Comparison of ENCODE assay signal across 8 cellular contexts in genomic region chr18:24397694-24398365, GRCh38. TPM values are rescaled to one million over a fixed set of nuclear protein-coding genes. Genes with fewer than 3 reads are reported as not detected.
A peak's percentile ranks its signal among the peaks of the same experiment; 100 is the strongest.
DNase-seq lines count a peak whose midpoint lies in the region; ATAC-seq, FAIRE-seq and TF ChIP-seq lines count a peak whose summit lies in the region.

Gene OSBPL1A, minus strand, starts transcription at chr18:24397824. Its CDS starts 20,291 bp downstream, at chr18:24377533.

- H3K9me3 ChIP-seq in A673 (ENCODE audit: low read depth, low read length, poor library complexity, severe bottlenecking) (no peaks in the 10 kb centered on the region), SK-N-SH (no peaks in the 10 kb centered on the region), neural progenitor cell (ENCODE audit: low read depth) (no peaks in the 10 kb centered on the region)

- H4K20me1 ChIP-seq in SK-N-SH (ENCODE audit: insufficient read depth): no peaks in the 10 kb centered on the region
- H4K20me1 ChIP-seq in neural progenitor cell (ENCODE audit: low read depth): no peaks in the 10 kb centered on the region

- H3K4me1 ChIP-seq in A673 (ENCODE audit: insufficient read depth, low read length, poor library complexity, severe bottlenecking) (peaks cover 20% of the 10 kb centered on the region), SK-N-SH (ENCODE audit: control insufficient read depth in 1 of 2, insufficient read depth in 2 of 2, low read depth in 1 of 2, low read length in 1 of 2) (peaks cover 3 to 7% of the 10 kb centered on the region in 2 experiments; a peak in 3 of 4 replicates), neural progenitor cell (peaks cover 29% of the 10 kb centered on the region)

- 0 out of 4 replicates have a peak, but pooled peaks of 1 of the 2 experiments have one; percentile 14 for TF ChIP-seq EP300 in SK-N-SH (IDR thresholded peaks at IDR 0.05; ENCODE audit: borderline replicate concordance in 1 of 2, low read depth in 1 of 2, low read length in 1 of 2)

- H2AFZ ChIP-seq in SK-N-SH (ENCODE audit: low read depth) (peak within 1 kb of the TSS; percentile 91), neural progenitor cell (replicated peaks) (peak within 1 kb of the TSS; percentile 85)

- CTCF ChIA-PET in A673 (lab: Charles Lee): interaction anchor here (0.6 kb wide), 1 partner anchor 331 kb away, joined by 3 read pairs; no protein-coding TSS in a partner anchor
- CTCF ChIA-PET in SK-N-SH (lab: Yijun Ruan, JAX): interaction anchor here (0.6 to 2.3 kb wide), 12 partner anchors 10 to 91 kb away, joined by 3 to 10 read pairs (median 4); partner anchors contain the start of gene IMPACT

- H3K27ac ChIP-seq in A673 (ENCODE audit: low read depth, low read length, poor library complexity, severe bottlenecking): peak within 1 kb of the TSS; percentile 89
- H3K27ac ChIP-seq in SK-N-SH (ENCODE audit: low read depth in 2 of 2, low read length in 1 of 2): peak within 1 kb of the TSS; percentile 54 to 92
- H3K27ac ChIP-seq in neural progenitor cell: peak within 1 kb of the TSS; percentile 75

- H3K4me2 ChIP-seq in SK-N-SH (peak within 1 kb of the TSS; percentile 83), neural progenitor cell (peak within 1 kb of the TSS; percentile 82)

- TF ChIP-seq RAD21 in SK-N-SH (IDR thresholded peaks at IDR 0.05; ENCODE audit: low read length): no peak

- H3K36me3 ChIP-seq in A673 (ENCODE audit: insufficient read depth, low read length, poor library complexity, severe bottlenecking): no peaks in the 10 kb centered on the region
- H3K36me3 ChIP-seq in SK-N-SH (replicated peaks in 1 of 2; ENCODE audit: control insufficient read depth in 1 of 2, insufficient read depth in 2 of 2, low read length in 1 of 2): no peaks in the 10 kb centered on the region
- no peaks in the 10 kb centered on the region for H3K36me3 ChIP-seq in neural progenitor cell

- peak within 1 kb of the TSS; percentile 83 for H3K27ac Mint-ChIP-seq in neural progenitor cell
- peak within 1 kb of the TSS; percentile 69 to 90 for H3K27ac Mint-ChIP-seq in stimulated activated naive CD8-positive, alpha-beta T cell treated with anti-CD3 and anti-CD28 coated beads, Interleukin-15, amount 100 ng/mL, for 72 hours

- H3K9ac ChIP-seq in SK-N-SH: peak within 1 kb of the TSS; percentile 82
- peak within 1 kb of the TSS; percentile 30 for H3K9ac ChIP-seq in neural progenitor cell

- 4% methylated on average over 23 of the region's 55 CpGs for WGBS in SK-N-SH (ENCODE audit: low lambda C conversion rate)

- no peaks in the 10 kb centered on the region for H3K9me3 Mint-ChIP-seq in neural progenitor cell
- no peaks in the 10 kb centered on the region for H3K9me3 Mint-ChIP-seq in stimulated activated naive CD8-positive, alpha-beta T cell treated with anti-CD3 and anti-CD28 coated beads, Interleukin-15, amount 100 ng/mL, for 72 hours

- H3K4me3 ChIP-seq in A673 (ENCODE audit: low read depth, low read length, poor library complexity, severe bottlenecking): peak within 1 kb of the TSS; percentile 71
- H3K4me3 ChIP-seq in SK-N-SH (ENCODE audit: low read depth in 2 of 2, low read length in 1 of 2): peak within 1 kb of the TSS; percentile 87 to 93
- H3K4me3 ChIP-seq in neural progenitor cell: peak within 1 kb of the TSS; percentile 65

- H3K36me3 Mint-ChIP-seq in neural progenitor cell: peaks cover 3% of the 10 kb centered on the region

- H3K27me3 Mint-ChIP-seq in neural progenitor cell (ENCODE audit: insufficient read depth, low read depth): peaks cover 4% of the 10 kb centered on the region
- no peaks in the 10 kb centered on the region for H3K27me3 Mint-ChIP-seq in stimulated activated naive CD8-positive, alpha-beta T cell treated with anti-CD3 and anti-CD28 coated beads, Interleukin-15, amount 100 ng/mL, for 72 hours

- H3F3A ChIP-seq in SK-N-SH (replicated peaks; ENCODE audit: insufficient read depth) (peaks cover 15% of the 10 kb centered on the region), neural progenitor cell (ENCODE audit: low read depth) (peaks cover 23% of the 10 kb centered on the region)

- no peak for FAIRE-seq in frontal cortex (lab: Jason Lieb, UNC)

- TF ChIP-seq CTCF in A673 (conservative IDR thresholded peaks at IDR 0.05; ENCODE audit: low read depth, low read length) (no peak), GM20000 (IDR thresholded peaks at IDR 0.05; ENCODE audit: extremely low read depth, missing control alignments) (no peak), SK-N-SH (IDR thresholded peaks at IDR 0.05) (no peak), neural progenitor cell (IDR thresholded peaks at IDR 0.05) (no peak)

- H3K27me3 ChIP-seq in A673 (replicated peaks; ENCODE audit: insufficient read depth, low read depth, low read length, poor library complexity) (no peaks in the 10 kb centered on the region), SK-N-SH (ENCODE audit: insufficient read depth) (no peaks in the 10 kb centered on the region), neural progenitor cell (no peaks in the 10 kb centered on the region)

- peaks cover 56% of the 10 kb centered on the region for H3K4me1 Mint-ChIP-seq in neural progenitor cell
- peaks cover 17% of the 10 kb centered on the region for H3K4me1 Mint-ChIP-seq in stimulated activated naive CD8-positive, alpha-beta T cell treated with anti-CD3 and anti-CD28 coated beads, Interleukin-15, amount 100 ng/mL, for 72 hours

- H3K79me2 ChIP-seq in SK-N-SH (ENCODE audit: insufficient read depth) (peaks cover 9% of the 10 kb centered on the region; the same call in 1 of the 2 replicates), neural progenitor cell (ENCODE audit: low read depth) (peaks cover 44% of the 10 kb centered on the region)

- intact Hi-C loops in A673 (cut with micrococcal nuclease; ENCODE audit: unreplicated experiment): no loop called here

- peak; percentile 92 for ATAC-seq in stimulated activated naive CD8-positive, alpha-beta T cell treated with anti-CD3 and anti-CD28 coated beads, Interleukin-15, amount 100 ng/mL, for 72 hours

- DNase-seq in A673 (ENCODE audit: low spot score): peak; percentile 98
- DNase-seq in GM20000 (ENCODE audit: low spot score): peak; percentile 54
- DNase-seq in NCI-H1048 (lab: John Stamatoyannopoulos, UW): peak; percentile 78
- DNase-seq in SK-N-SH: peak; percentile 99
- peak; percentile 75 for DNase-seq in activated naive CD4-positive, alpha-beta T cell treated with anti-CD3 and anti-CD28 coated beads, Interleukin-2, amount 50 U/mL, for 16 hours
- peak; percentile 90 to 93 for DNase-seq in frontal cortex (ENCODE audit: low spot score in 2 of 2)
- DNase-seq in neural progenitor cell (ENCODE audit: low spot score): peak; percentile 98
- DNase-seq in stimulated activated naive CD8-positive, alpha-beta T cell treated with anti-CD3 and anti-CD28 coated beads, Interleukin-15, amount 100 ng/mL, for 72 hours: peak; percentile 67 to 79

- no peaks in the 10 kb centered on the region for H3K9me2 ChIP-seq in SK-N-SH

- POLR2A ChIA-PET in A673 (lab: Charles Lee; ENCODE audit: low non-redundant PET): interaction anchor here (0.6 to 0.7 kb wide), 4 partner anchors 25 to 807 kb away, joined by 4 to 24 read pairs (median 10); no protein-coding TSS in a partner anchor
- POLR2A ChIA-PET in SK-N-SH (lab: Yijun Ruan, JAX): interaction anchor here (0.9 to 1.5 kb wide), 5 partner anchors 9 to 29 kb away, joined by 4 to 11 read pairs (median 5); partner anchors contain the start of gene IMPACT

- peak within 1 kb of the TSS; percentile 92 for H3K4me3 Mint-ChIP-seq in neural progenitor cell
- peak within 1 kb of the TSS; percentile 93 to 96 for H3K4me3 Mint-ChIP-seq in stimulated activated naive CD8-positive, alpha-beta T cell treated with anti-CD3 and anti-CD28 coated beads, Interleukin-15, amount 100 ng/mL, for 72 hours

- BruUV-seq in A673 (replicated peaks; lab: Mats Ljungman, UMichigan): no TSS peak

TF ChIP-seq in SK-N-SH, 30 proteins besides CTCF, POLR2A, EP300 and RAD21 (continues in another document):
- TF ChIP-seq FOSL2 (IDR thresholded peaks at IDR 0.05; ENCODE audit: borderline replicate concordance, low read depth) (no peak), MXI1 (IDR thresholded peaks at IDR 0.05; ENCODE audit: low read depth, low read length) (peak; percentile 21; the same call in 1 of the 2 replicates), TCF12 (IDR thresholded peaks at IDR 0.05) (peak; percentile 14; the same call in 1 of the 2 replicates), SMC3 (IDR thresholded peaks at IDR 0.05; ENCODE audit: low read depth, low read length) (no peak), GATA2 (CRISPR knock-in tag; IDR thresholded peaks at IDR 0.05) (no peak), RCOR1 (IDR thresholded peaks at IDR 0.05; ENCODE audit: low read length) (0 out of 2 replicates have a peak, but pooled peaks have one; percentile 16), JUND (IDR thresholded peaks at IDR 0.05) (no peak), FOXM1 (IDR thresholded peaks at IDR 0.05; ENCODE audit: low read depth) (no peak), FOXJ3 (CRISPR knock-in tag; IDR thresholded peaks at IDR 0.05) (0 out of 2 replicates have a peak, but pooled peaks have one; percentile 25), TAF1 (IDR thresholded peaks at IDR 0.05; ENCODE audit: borderline replicate concordance, low read depth, low read length) (peak; percentile 59), IRF3 (IDR thresholded peaks at IDR 0.05; ENCODE audit: low read depth, low read length) (no peak), RFX5 (IDR thresholded peaks at IDR 0.05; ENCODE audit: low read length) (no peak; the same call in 1 of the 2 replicates), RXRA (IDR thresholded peaks at IDR 0.05; ENCODE audit: borderline replicate concordance, low read depth) (no peak), USF1 (IDR thresholded peaks at IDR 0.05; ENCODE audit: borderline replicate concordance, low read depth) (peak; percentile 92)

RNA-seq across cellular contexts. Expression of gene OSBPL1A, which starts in this region (rescaled TPM):
- 26.1 and 30.7 TPM in 2 replicates for total RNA-seq in A673 (2021)
- 21.3 and 26.1 TPM in 2 replicates for polyA plus RNA-seq in SK-N-SH (2012; rRNA removed)
- polyA plus RNA-seq in SK-N-SH (2012; cell fraction: cytosol; rRNA removed): 28.7 and 30.3 TPM in 2 replicates
- polyA plus RNA-seq in SK-N-SH (2012; cell fraction: nucleus; rRNA removed): 11.5 and 21.5 TPM in 2 replicates
- 42.8 TPM for total RNA-seq in frontal cortex
- 54.2 and 75.0 TPM in 2 replicates for total RNA-seq in neural progenitor cell (ENCODE audit: low replicate concordance)

Comparison
In these comparisons a context has a peak if more than half of its experiments do, and no peak if none do; other contexts are left out.
1. Peak in every context shown above with its lines: DNase-seq, ATAC-seq, H3K4me3 ChIP-seq and H3K27ac ChIP-seq.